1 cellular context compared by ENCODE assay signal in genomic region chr11:1931791-1932480, GRCh38.
TF ChIP-seq lines count a peak whose summit lies in the region.

No MANE protein-coding gene starts in this region.

TF ChIP-seq in HepG2, 621 proteins besides CTCF, POLR2A, EP300 and RAD21:
- TF ChIP-seq, protein P1, sequence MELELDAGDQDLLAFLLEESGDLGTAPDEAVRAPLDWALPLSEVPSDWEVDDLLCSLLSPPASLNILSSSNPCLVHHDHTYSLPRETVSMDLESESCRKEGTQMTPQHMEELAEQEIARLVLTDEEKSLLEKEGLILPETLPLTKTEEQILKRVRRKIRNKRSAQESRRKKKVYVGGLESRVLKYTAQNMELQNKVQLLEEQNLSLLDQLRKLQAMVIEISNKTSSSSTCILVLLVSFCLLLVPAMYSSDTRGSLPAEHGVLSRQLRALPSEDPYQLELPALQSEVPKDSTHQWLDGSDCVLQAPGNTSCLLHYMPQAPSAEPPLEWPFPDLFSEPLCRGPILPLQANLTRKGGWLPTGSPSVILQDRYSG (CRISPR knock-in tag; IDR thresholded peaks at IDR 0.05), result no peak
- TF ChIP-seq ZNF335 (CRISPR knock-in tag; IDR thresholded peaks at IDR 0.05) (no peak), ZBTB21 (CRISPR knock-in tag; IDR thresholded peaks at IDR 0.05) (no peak), TCF12 (IDR thresholded peaks at IDR 0.05) (no peak), TCF12 (CRISPR knock-in tag; IDR thresholded peaks at IDR 0.05) (no peak), ZSCAN21 (CRISPR knock-in tag; IDR thresholded peaks at IDR 0.05; ENCODE audit: borderline replicate concordance) (no peak), FOXA1 (IDR thresholded peaks at IDR 0.05) (no peak), FOXA1 (CRISPR knock-in tag; IDR thresholded peaks at IDR 0.05) (no peak), RBFOX2 (IDR thresholded peaks at IDR 0.05; ENCODE audit: low read depth, low read length) (no peak), ZNF672 (CRISPR knock-in tag; IDR thresholded peaks at IDR 0.05) (no peak), KLF16 (CRISPR knock-in tag; IDR thresholded peaks at IDR 0.05) (no peak), RORA (CRISPR knock-in tag; IDR thresholded peaks at IDR 0.05) (no peak), TOE1 (CRISPR knock-in tag; IDR thresholded peaks at IDR 0.05) (no peak), ZNF281 (CRISPR knock-in tag; IDR thresholded peaks at IDR 0.05; ENCODE audit: borderline replicate concordance) (no peak), ZBTB42 (CRISPR knock-in tag; IDR thresholded peaks at IDR 0.05) (no peak), REST (IDR thresholded peaks at IDR 0.05; ENCODE audit: borderline replicate concordance in 1 of 2, low read depth in 1 of 2, low read length in 2 of 2) (no peak), ZNF770 (CRISPR knock-in tag; IDR thresholded peaks at IDR 0.05) (no peak), PHF5A (CRISPR knock-in tag; IDR thresholded peaks at IDR 0.05; ENCODE audit: low read depth, unreplicated experiment) (no peak), ZNF460 (CRISPR knock-in tag; IDR thresholded peaks at IDR 0.05; ENCODE audit: borderline replicate concordance) (no peak), ZNF18 (CRISPR knock-in tag; IDR thresholded peaks at IDR 0.05; ENCODE audit: insufficient replicate concordance) (no peak)
